ENCODE assay signal across 8 cellular contexts in genomic region chr17:42798383-42799380, GRCh38. TPM values are rescaled to one million over a fixed set of nuclear protein-coding genes. Genes with fewer than 3 reads are reported as not detected.
DNase-seq lines count a peak whose midpoint lies in the region; ATAC-seq and TF ChIP-seq lines count a peak whose summit lies in the region.

CNTD1 (plus strand) TSS chr17:42798861; CDS start chr17:42799068, 207 bp downstream.
A gene with protein sequence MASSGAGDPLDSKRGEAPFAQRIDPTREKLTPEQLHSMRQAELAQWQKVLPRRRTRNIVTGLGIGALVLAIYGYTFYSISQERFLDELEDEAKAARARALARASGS (minus strand): TSS chr17:42798704. CDS start chr17:42798681, 23 bp downstream.

- peak; percentile 74 for DNase-seq in DMS114 treated with DMSO at 0.1 percent for 48 hours (lab: John Stamatoyannopoulos, UW; ENCODE audit: unreplicated experiment)
- DNase-seq in NCI-H1092 (lab: John Stamatoyannopoulos, UW) = peak; percentile 77
- peak; percentile 80 for DNase-seq in SW480 (ENCODE audit: low spot score)
- DNase-seq in adipocyte (ENCODE audit: low read depth) = peak; percentile 96
- peak; percentile 87 for DNase-seq in heart right ventricle
- peak; percentile 68 for DNase-seq in pons (ENCODE audit: low spot score)
- DNase-seq in transverse colon = peak; percentile 91

- TF ChIP-seq CTCF in heart right ventricle (IDR thresholded peaks at IDR 0.05) (peak in 2 of 9 donors; percentile 4 to 16), transverse colon (IDR thresholded peaks at IDR 0.05) (peak in 1 of 5 experiments; percentile 24)

- peak within 1 kb of the TSS; percentile 98 for H3K9ac ChIP-seq in adipocyte (ENCODE audit: low read length)

- peak; percentile 69 for TF ChIP-seq POLR2A in transverse colon (IDR thresholded peaks at IDR 0.05)

- H3K9me3 ChIP-seq in adipocyte (ENCODE audit: control insufficient read depth, low read length) = no peaks in the 10 kb centered on the region
- no peaks in the 10 kb centered on the region for H3K9me3 ChIP-seq in heart right ventricle
- H3K9me3 ChIP-seq in transverse colon = no peaks in the 10 kb centered on the region

- H3K4me1 ChIP-seq in adipocyte (ENCODE audit: control insufficient read depth, insufficient read depth, low read length) = peaks cover 27% of the 10 kb centered on the region
- H3K4me1 ChIP-seq in heart right ventricle = peaks cover 0 to 23% (median 17%) of the 10 kb centered on the region in 9 donors
- peaks cover 10 to 58% (median 39%) of the 10 kb centered on the region in 4 donors for H3K4me1 ChIP-seq in transverse colon

- no peak for TF ChIP-seq EP300 in transverse colon (IDR thresholded peaks at IDR 0.05; ENCODE audit: low read depth)

- ATAC-seq in GM21717 (IDR thresholded peaks at IDR 0.05; ENCODE audit: unreplicated experiment) (peak; percentile 61), heart right ventricle (peak; percentile 93 to 99 (median 98))

- 26% methylated on average over 66 of the region's 66 CpGs for WGBS in heart right ventricle, 2 donors
- 49% methylated on average over 35 of the region's 66 CpGs; no CpG with 5 or more reads in 1 of the 2 donors for WGBS in transverse colon (ENCODE audit: low coverage in 1 of 2), 2 donors

- no peaks in the 10 kb centered on the region for H3K27me3 ChIP-seq in adipocyte (replicated peaks; ENCODE audit: control insufficient read depth, insufficient read depth, low read length)
- H3K27me3 ChIP-seq in heart right ventricle = no peaks in the 10 kb centered on the region
- no peaks in the 10 kb centered on the region for H3K27me3 ChIP-seq in transverse colon

- H3K27ac ChIP-seq in heart right ventricle (peak within 1 kb of the TSS; percentile 40 to 91 (median 78)), transverse colon (peak within 1 kb of the TSS; percentile 86 to 94 (median 86))

- intact Hi-C loops in heart right ventricle (cut with DNase I) (loop anchor here in 1 of 10 donors (10.0 kb wide), 1 partner anchor 194 kb away; the partner anchor contains the start of genes RETREG3 and TUBG1), transverse colon (cut with DNase I; ENCODE audit: low total_unique reads) (no loop called here)

- in situ Hi-C loops in transverse colon (cut with MboI; ENCODE audit: low pct_ligation_motif_present in 1 of 4, low pct_unique_long_range_greater_than_20kb in 1 of 4, low sequenced_read_pairs in 3 of 4) = no loop called here

- H3K4me3 ChIP-seq in adipocyte (ENCODE audit: low read length) = peak within 1 kb of the TSS; percentile 96
- H3K4me3 ChIP-seq in heart right ventricle = peak within 1 kb of the TSS; percentile 68 to 96 (median 88)
- H3K4me3 ChIP-seq in transverse colon = peak within 1 kb of the TSS; percentile 57 to 85 (median 71)

- H3K36me3 ChIP-seq in adipocyte (ENCODE audit: control insufficient read depth, insufficient read depth, low read length, severe bottlenecking) = peaks cover 3% of the 10 kb centered on the region
- peaks cover 0 to 19% (median 4%) of the 10 kb centered on the region in 9 donors for H3K36me3 ChIP-seq in heart right ventricle
- H3K36me3 ChIP-seq in transverse colon = no peaks in the 10 kb centered on the region

RNA-seq across cellular contexts. Expression of gene CNTD1, which starts in this region (rescaled TPM):
- under 1 TPM in 3 of 10 donors, not detected in 7; 0.11 to 0.42 (median 0.39) TPM for total RNA-seq in heart right ventricle
- under 1 TPM; 0.20 to 0.29 TPM for polyA plus RNA-seq in heart right ventricle
- 1 to 10 TPM in 1 of 4 donors, under 1 TPM in 1, not detected in 2; 0.48 to 1.5 TPM for total RNA-seq in transverse colon

RNA-seq across cellular contexts. Expression of the second gene that starts in this region (rescaled TPM):
- total RNA-seq in heart right ventricle (10 to 100 TPM; 56.1 to 85.7 (median 72.1) TPM), transverse colon (100 to 1,000 TPM; 128 to 400 (median 171) TPM)
- 100 to 1,000 TPM in 1 of 2 donors, 10 to 100 TPM in 1; 91.2 to 142 TPM for polyA plus RNA-seq in heart right ventricle

Comparison
In these comparisons a context has a peak if more than half of its experiments do, and no peak if none do; other contexts are left out.
1. Peak in every context shown above with its lines: DNase-seq, ATAC-seq, H3K4me3 ChIP-seq and H3K27ac ChIP-seq.